In genomic region chr2:45778720-45779171, GRCh38 we compare ENCODE assay signal across 8 cellular contexts.
DNase-seq lines count a peak whose midpoint lies in the region; ATAC-seq and TF ChIP-seq lines count a peak whose summit lies in the region.

No MANE protein-coding gene starts in this region.

- no peaks in the 10 kb centered on the region for H3K9me3 ChIP-seq in right lobe of liver

- peak; percentile 61 to 77 for ATAC-seq in activated CD4-positive, CD25-positive, alpha-beta regulatory T cell treated with anti-CD3 and anti-CD28 coated beads, Interleukin-2, amount 50 U/mL, for 24 hours
- peak; percentile 90 to 95 (median 92) for ATAC-seq in right lobe of liver
- ATAC-seq in GM18868 (IDR thresholded peaks at IDR 0.05; ENCODE audit: unreplicated experiment), result no peak

- no peak for TF ChIP-seq POLR2A in right lobe of liver (IDR thresholded peaks at IDR 0.05)

- H3K27me3 ChIP-seq in right lobe of liver, result no peaks in the 10 kb centered on the region

- DNase-seq in NOMO-1 (lab: John Stamatoyannopoulos, UW; ENCODE audit: unreplicated experiment in 2 of 2) (peak; percentile 14 to 64), NOMO-1 treated with dmso at 0.1 percent for 144 hours (lab: John Stamatoyannopoulos, UW; ENCODE audit: unreplicated experiment) (no peak), NCI-H1048 (lab: John Stamatoyannopoulos, UW) (peak; percentile 65), cerebellar cortex (ENCODE audit: low spot score) (peak; percentile 74), right lobe of liver (peak in 2 of 3 donors; percentile 40 to 76)
- peak; percentile 37 to 46 for DNase-seq in stimulated activated CD8-positive, alpha-beta memory T cell treated with anti-CD3 and anti-CD28 coated beads, Interleukin-2, amount 100 ng/mL, for 1 hour (ENCODE audit: low read depth in 2 of 2)

- H3K4me3 ChIP-seq in right lobe of liver, result peak overlapping the region in 2 of 3 donors; percentile 36 to 37

- H3K27ac ChIP-seq in right lobe of liver, result peak overlapping the region in 1 of 3 donors; percentile 4

- H3K4me1 ChIP-seq in right lobe of liver, result peaks cover 0 to 4% (median 0%) of the 10 kb centered on the region in 4 donors

- intact Hi-C loops in right lobe of liver (cut with DNase I), result loop anchor here (5.0 to 10.0 kb wide), 2 partner anchors 134 to 136 kb away; no protein-coding TSS in a partner anchor

- TF ChIP-seq CTCF in right lobe of liver (IDR thresholded peaks at IDR 0.05), result peak; percentile 82 to 86 (median 86)

- WGBS in right lobe of liver (ENCODE audit: insufficient coverage, low coverage, low lambda C conversion rate, missing lambda C conversion rate), result 16% methylated on average over 11 of the region's 11 CpGs

- no peaks in the 10 kb centered on the region for H3K36me3 ChIP-seq in right lobe of liver
